24 cellular contexts compared by ENCODE assay signal in the genomic region with DNA sequence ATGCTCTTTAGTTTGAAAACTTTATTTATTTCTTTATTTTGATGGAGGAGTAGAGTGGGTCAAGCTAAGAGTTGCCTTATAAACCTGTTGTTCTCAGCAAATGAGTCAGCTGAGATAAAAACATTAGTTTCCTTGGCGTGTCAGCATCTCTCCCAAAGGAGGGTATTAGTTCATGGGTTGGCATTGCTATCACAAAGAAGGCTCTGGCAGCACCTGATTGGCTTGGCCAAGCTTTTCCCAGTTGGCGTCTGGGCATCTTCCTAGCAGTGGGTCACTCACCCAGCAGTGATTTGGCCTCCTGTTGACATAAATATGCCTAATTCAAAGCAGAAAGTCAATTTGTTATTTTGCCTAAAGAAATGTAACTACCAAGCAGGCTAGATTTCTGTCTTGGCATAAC.
"Had no signal": no experiment of that assay in that cellular context is flagged by ENCODE, and none has a peak within 500 bp of the region (broad histone marks: within the 10 kb centered on the region; RNA-seq: fewer than 3 reads in every experiment).

No MANE protein-coding gene starts in this region.

- H3K27ac Mint-ChIP-seq: effector memory CD8-positive, alpha-beta T cell; memory B cell; mesothelial cell of epicardium; naive B cell; natural killer cell treated with Interleukin-12 subunit alpha and Interleukin-12 subunit beta and Interleukin-15 and Interleukin-18, amount 100 ng/mL, for 72 hours; neural progenitor cell; stimulated activated effector memory CD8-positive, alpha-beta T cell treated with anti-CD3 and anti-CD28 coated beads, Interleukin-12 subunit alpha, Interleukin-12 subunit beta, amount 100 ng/mL, for 72 hours had no signal

- H3K9me3 Mint-ChIP-seq: effector memory CD8-positive, alpha-beta T cell; memory B cell; mesothelial cell of epicardium; naive B cell; natural killer cell treated with Interleukin-12 subunit alpha and Interleukin-12 subunit beta and Interleukin-15 and Interleukin-18, amount 100 ng/mL, for 72 hours; neural progenitor cell; stimulated activated effector memory CD8-positive, alpha-beta T cell treated with anti-CD3 and anti-CD28 coated beads, Interleukin-12 subunit alpha, Interleukin-12 subunit beta, amount 100 ng/mL, for 72 hours had no signal

- H3K4me1 Mint-ChIP-seq: memory B cell; naive B cell; stimulated activated effector memory CD8-positive, alpha-beta T cell treated with anti-CD3 and anti-CD28 coated beads, Interleukin-12 subunit alpha, Interleukin-12 subunit beta, amount 100 ng/mL, for 72 hours had no signal

- H3K4me2 ChIP-seq: neural progenitor cell had no signal

- H3K27me3 ChIP-seq: esophagus squamous epithelium, neural progenitor cell, right atrium auricular region, tibial nerve, upper lobe of left lung had no signal

- H3K27me3 Mint-ChIP-seq: memory B cell had no signal

- H3K27ac ChIP-seq: esophagus squamous epithelium, neural progenitor cell, prostate gland, right atrium auricular region, tibial nerve, upper lobe of left lung had no signal

- DNase-seq: cortex of kidney; effector memory CD8-positive, alpha-beta T cell; erythroblast; esophagus squamous epithelium; foreskin melanocyte; hypothalamus; mucosa of descending colon; naive B cell; stimulated activated CD4-positive, alpha-beta T cell treated with anti-CD3 and anti-CD28 coated beads, Interleukin-2, amount 100 ng/mL, for 24 hours; stimulated activated CD4-positive, alpha-beta T cell treated with anti-CD3 and anti-CD28 coated beads, Interleukin-4, amount 100 ng/mL, for 24 hours; stimulated activated naive CD8-positive, alpha-beta T cell treated with anti-CD3 and anti-CD28 coated beads, Interleukin-15, Interleukin-2, amounts not matched to agents 100 U/mL and 50 U/mL, for 24 hours; upper lobe of left lung had no signal

- H3K9ac ChIP-seq: neural progenitor cell had no signal

- H3K4me1 ChIP-seq: prostate gland had no signal

- H3K36me3 ChIP-seq: esophagus squamous epithelium, neural progenitor cell, prostate gland, right atrium auricular region, thoracic aorta, tibial nerve, upper lobe of left lung had no signal

- H3K4me3 ChIP-seq: esophagus squamous epithelium, lung, mucosa of descending colon, neural progenitor cell, prostate gland, right atrium auricular region, thoracic aorta, tibial nerve, upper lobe of left lung had no signal

- H3K36me3 Mint-ChIP-seq: memory B cell; mesothelial cell of epicardium; naive B cell; natural killer cell treated with Interleukin-12 subunit alpha and Interleukin-12 subunit beta and Interleukin-15 and Interleukin-18, amount 100 ng/mL, for 72 hours; neural progenitor cell; stimulated activated effector memory CD8-positive, alpha-beta T cell treated with anti-CD3 and anti-CD28 coated beads, Interleukin-12 subunit alpha, Interleukin-12 subunit beta, amount 100 ng/mL, for 72 hours had no signal

- H3K9me3 ChIP-seq: esophagus squamous epithelium, mucosa of descending colon, prostate gland, right atrium auricular region, thoracic aorta, tibial nerve, upper lobe of left lung had no signal

- H3K4me3 Mint-ChIP-seq: effector memory CD8-positive, alpha-beta T cell; memory B cell; mesothelial cell of epicardium; naive B cell; natural killer cell treated with Interleukin-12 subunit alpha and Interleukin-12 subunit beta and Interleukin-15 and Interleukin-18, amount 100 ng/mL, for 72 hours; neural progenitor cell; stimulated activated effector memory CD8-positive, alpha-beta T cell treated with anti-CD3 and anti-CD28 coated beads, Interleukin-12 subunit alpha, Interleukin-12 subunit beta, amount 100 ng/mL, for 72 hours had no signal

- ATAC-seq: effector memory CD8-positive, alpha-beta T cell; left lobe of liver; mucosa of descending colon; natural killer cell treated with Interleukin-12 subunit alpha and Interleukin-12 subunit beta and Interleukin-15 and Interleukin-18, amount 100 ng/mL, for 72 hours; sciatic nerve; stimulated activated effector memory CD8-positive, alpha-beta T cell treated with anti-CD3 and anti-CD28 coated beads, Interleukin-12 subunit alpha, Interleukin-12 subunit beta, amount 100 ng/mL, for 72 hours had no signal

- H2AFZ ChIP-seq: neural progenitor cell had no signal
